In genomic region chr18:22398464-22398863, GRCh38 we compare ENCODE assay signal across 26 cellular contexts. TPM values are rescaled to one million over a fixed set of nuclear protein-coding genes. Genes with fewer than 3 reads are reported as not detected.
"Had no signal": no experiment of that assay in that cellular context is flagged by ENCODE, and none has a peak within 500 bp of the region (broad histone marks: within the 10 kb centered on the region; RNA-seq: fewer than 3 reads in every experiment).

No MANE protein-coding gene starts in this region.

- H3K9me3 Mint-ChIP-seq: dendritic cell treated with granulocyte-macrophage colony-stimulating factor and Interleukin-4, amounts not matched to agents 40 ng/mL and 50 ng/mL, for 4 days; immature natural killer cell; stimulated activated naive CD8-positive, alpha-beta T cell treated with anti-CD3 and anti-CD28 coated beads, Interleukin-15, Interleukin-2, amounts not matched to agents 100 ng/mL and 50 ng/mL, for 24 hours had no signal

- ATAC-seq: effector memory CD8-positive, alpha-beta T cell; gastrocnemius medialis; T-helper 17 cell had no signal

- H3K36me3 ChIP-seq: ascending aorta, gastrocnemius medialis, suprapubic skin, transverse colon, uterus, WERI-Rb-1 had no signal

- H3K4me3 ChIP-seq: ascending aorta, gastrocnemius medialis, lung, skin epidermis, suprapubic skin, transverse colon, uterus had no signal

- H3K9me3 ChIP-seq: ascending aorta, gastrocnemius medialis, suprapubic skin, transverse colon, uterus had no signal

- H3K27ac Mint-ChIP-seq: activated naive CD4-positive, alpha-beta T cell treated with anti-CD3 and anti-CD28 coated beads, Interleukin-2, amount 50 U/mL, for 24 hours; dendritic cell treated with granulocyte-macrophage colony-stimulating factor and Interleukin-4, amounts not matched to agents 40 ng/mL and 50 ng/mL, for 4 days; effector memory CD8-positive, alpha-beta T cell; nephron; stimulated activated naive CD8-positive, alpha-beta T cell treated with anti-CD3 and anti-CD28 coated beads, Interleukin-15, Interleukin-2, amounts not matched to agents 100 ng/mL and 50 ng/mL, for 24 hours; T-helper 17 cell had no signal

- DNase-seq: activated CD4-positive, alpha-beta T cell treated with anti-CD3 and anti-CD28 coated beads for 1 hour; activated CD4-positive, alpha-beta T cell treated with anti-CD3 and anti-CD28 coated beads, Interleukin-2, amount 50 U/mL, for 48 hours; activated gamma-delta T cell; effector memory CD8-positive, alpha-beta T cell; gastrocnemius medialis; head of caudate nucleus; immature natural killer cell; left cardiac atrium; stimulated activated CD4-positive, alpha-beta T cell treated with anti-CD3 and anti-CD28 coated beads, Interleukin-15, amount 100 ng/mL, for 24 hours; stimulated activated CD4-positive, alpha-beta T cell treated with anti-CD3 and anti-CD28 coated beads, Interleukin-2, amount 100 ng/mL, for 48 hours; T-helper 17 cell; transverse colon; uterus; WERI-Rb-1 had no signal

- H3K4me1 ChIP-seq: ascending aorta, gastrocnemius medialis, suprapubic skin, transverse colon, uterus had no signal

- H3K36me3 Mint-ChIP-seq: activated naive CD4-positive, alpha-beta T cell treated with anti-CD3 and anti-CD28 coated beads, Interleukin-2, amount 50 U/mL, for 24 hours; mesothelial cell of epicardium had no signal

- H3K4me3 Mint-ChIP-seq: activated naive CD4-positive, alpha-beta T cell treated with anti-CD3 and anti-CD28 coated beads, Interleukin-2, amount 50 U/mL, for 24 hours; dendritic cell treated with granulocyte-macrophage colony-stimulating factor and Interleukin-4, amounts not matched to agents 40 ng/mL and 50 ng/mL, for 4 days; effector memory CD8-positive, alpha-beta T cell; immature natural killer cell; mesothelial cell of epicardium; nephron; stimulated activated naive CD8-positive, alpha-beta T cell treated with anti-CD3 and anti-CD28 coated beads, Interleukin-15, Interleukin-2, amounts not matched to agents 100 ng/mL and 50 ng/mL, for 24 hours; T-helper 17 cell had no signal

- H3K4me1 Mint-ChIP-seq: activated naive CD4-positive, alpha-beta T cell treated with anti-CD3 and anti-CD28 coated beads, Interleukin-2, amount 50 U/mL, for 24 hours; nephron; T-helper 17 cell had no signal

- H3K27ac ChIP-seq: ascending aorta, gastrocnemius medialis, skin epidermis, suprapubic skin, transverse colon, uterus, WERI-Rb-1 had no signal

- H3K27me3 ChIP-seq: ascending aorta, gastrocnemius medialis, suprapubic skin, transverse colon, uterus had no signal

- H3K27me3 Mint-ChIP-seq: activated naive CD4-positive, alpha-beta T cell treated with anti-CD3 and anti-CD28 coated beads, Interleukin-2, amount 50 U/mL, for 24 hours; dendritic cell treated with granulocyte-macrophage colony-stimulating factor and Interleukin-4, amounts not matched to agents 40 ng/mL and 50 ng/mL, for 4 days; effector memory CD8-positive, alpha-beta T cell; stimulated activated naive CD8-positive, alpha-beta T cell treated with anti-CD3 and anti-CD28 coated beads, Interleukin-15, Interleukin-2, amounts not matched to agents 100 ng/mL and 50 ng/mL, for 24 hours; T-helper 17 cell had no signal

RNA-seq across cellular contexts. Expression of gene CTAGE1, which starts 19.3 kb away (rescaled TPM):
- total RNA-seq: ascending aorta, epithelial cell of proximal tubule, gastrocnemius medialis, left cardiac atrium, suprapubic skin, T-helper 17 cell, transverse colon, uterus had no signal
- polyA plus RNA-seq: adipose tissue, fibroblast of lung, immature natural killer cell, lung had no signal
